ENCODE assay signal across 8 cellular contexts in the genomic region with DNA sequence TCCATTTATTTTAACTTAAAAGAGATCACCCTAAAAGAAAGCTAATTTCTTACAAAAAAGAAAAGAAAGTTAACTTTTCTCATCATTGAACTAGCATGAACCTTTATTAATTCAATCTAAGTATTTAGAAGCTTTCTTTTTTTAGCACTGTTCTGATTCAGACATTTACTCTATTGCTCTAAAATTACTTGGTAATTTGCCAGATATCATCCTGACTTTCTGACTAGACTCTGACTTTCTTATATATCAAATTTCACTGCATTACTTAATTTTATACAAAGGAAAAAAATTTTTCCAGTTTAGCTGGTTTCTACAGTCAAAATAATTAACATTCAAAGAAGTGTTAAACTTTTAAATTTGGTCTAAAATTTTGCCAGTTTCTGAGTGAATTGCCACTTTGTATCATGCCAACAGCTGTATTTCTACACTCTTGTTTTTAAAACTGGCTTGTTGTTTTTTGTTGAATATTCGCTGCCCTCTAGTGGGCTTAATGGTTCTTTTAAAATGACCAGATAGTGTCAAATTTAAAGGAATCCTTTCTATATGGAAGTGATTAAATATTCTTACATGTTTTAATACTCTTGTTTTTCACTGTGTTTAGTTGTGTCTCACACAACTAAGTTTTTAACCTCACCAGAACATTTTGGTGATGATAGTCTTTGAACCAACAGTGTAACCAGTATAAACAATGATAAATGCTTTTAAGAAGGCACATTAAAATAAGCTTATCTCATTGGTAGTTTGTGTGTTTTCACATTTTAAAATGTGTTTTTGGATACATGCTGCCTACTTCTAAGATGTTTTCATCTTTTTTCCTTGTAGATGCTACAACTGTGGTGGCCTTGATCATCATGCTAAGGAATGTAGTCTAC.
A peak's percentile ranks its signal among the peaks of the same experiment; 100 is the strongest.
DNase-seq lines count a peak whose midpoint lies in the region; ATAC-seq and TF ChIP-seq lines count a peak whose summit lies in the region.

No MANE protein-coding gene starts in this region.

- H3K36me3 ChIP-seq in heart right ventricle, result no peaks in the 10 kb centered on the region
- H3K36me3 ChIP-seq in right lobe of liver, result no peaks in the 10 kb centered on the region

- DNase-seq in heart right ventricle, result no peak
- DNase-seq in left ventricle myocardium superior, result no peak
- DNase-seq in NCI-H2029 treated with DMSO at 0.1 percent for 48 hours (lab: John Stamatoyannopoulos, UW), result peak; percentile 43
- peak; percentile 12 for DNase-seq in amniotic stem cell (lab: John Stamatoyannopoulos, UW)
- no peak for DNase-seq in right lobe of liver

- H3K4me3 ChIP-seq in heart right ventricle, result no peak overlapping the region
- no peak overlapping the region for H3K4me3 ChIP-seq in right lobe of liver

- H3K9me3 ChIP-seq in heart right ventricle (no peaks in the 10 kb centered on the region), right lobe of liver (no peaks in the 10 kb centered on the region)

- WGBS in heart right ventricle, 2 donors, result 17 to 33% methylated on average over 1 of the region's 1 CpG
- WGBS in right lobe of liver (ENCODE audit: insufficient coverage, low coverage, low lambda C conversion rate, missing lambda C conversion rate), result 3% methylated on average over 1 of the region's 1 CpG

- TF ChIP-seq POLR2A in right lobe of liver (IDR thresholded peaks at IDR 0.05), result no peak

- intact Hi-C loops in heart right ventricle (cut with DNase I), result loop anchor here in 5 of 10 donors (5.0 to 10.0 kb wide), 3 partner anchors 81 to 293 kb away; no protein-coding TSS in a partner anchor
- intact Hi-C loops in left ventricle myocardium superior (cut with micrococcal nuclease), result no loop called here
- intact Hi-C loops in right lobe of liver (cut with DNase I), result no loop called here

- ATAC-seq in heart right ventricle, result no peak
- ATAC-seq in left ventricle myocardium superior, result no peak
- peak; percentile 50 to 70 (median 68) for ATAC-seq in right lobe of liver
- no peak for ATAC-seq in GM21576 (IDR thresholded peaks at IDR 0.05; ENCODE audit: unreplicated experiment)
- no peak for ATAC-seq in HG03457 (IDR thresholded peaks at IDR 0.05; ENCODE audit: unreplicated experiment)
- no peak for ATAC-seq in HG03139 (IDR thresholded peaks at IDR 0.05; ENCODE audit: unreplicated experiment)

- H3K27ac ChIP-seq in heart right ventricle, result no peak overlapping the region
- no peak overlapping the region for H3K27ac ChIP-seq in right lobe of liver

- H3K4me1 ChIP-seq in heart right ventricle (no peaks in the 10 kb centered on the region), right lobe of liver (no peaks in the 10 kb centered on the region)

- H3K27me3 ChIP-seq in heart right ventricle (peaks cover 0 to 17% (median 4%) of the 10 kb centered on the region in 7 donors), right lobe of liver (no peaks in the 10 kb centered on the region)

- peak in 8 of 9 donors; percentile 18 to 61 (median 48) for TF ChIP-seq CTCF in heart right ventricle (IDR thresholded peaks at IDR 0.05)
- TF ChIP-seq CTCF in right lobe of liver (IDR thresholded peaks at IDR 0.05), result peak; percentile 45 to 57 (median 50)

Comparison
In these comparisons a context has a peak if more than half of its experiments do, and no peak if none do; other contexts are left out.
1. ATAC-seq: peak in right lobe of liver (4 of 4); none in heart right ventricle (0 of 8), left ventricle myocardium superior (single experiment), GM21576 (single experiment), HG03457 (single experiment) and HG03139 (single experiment).
2. DNase-seq: peak in NCI-H2029 treated with DMSO at 0.1 percent for 48 hours (single experiment) and amniotic stem cell (single experiment); none in heart right ventricle (0 of 2), left ventricle myocardium superior (single experiment) and right lobe of liver (0 of 3).